ENCODE assay signal across 15 cellular contexts in the genomic region with DNA sequence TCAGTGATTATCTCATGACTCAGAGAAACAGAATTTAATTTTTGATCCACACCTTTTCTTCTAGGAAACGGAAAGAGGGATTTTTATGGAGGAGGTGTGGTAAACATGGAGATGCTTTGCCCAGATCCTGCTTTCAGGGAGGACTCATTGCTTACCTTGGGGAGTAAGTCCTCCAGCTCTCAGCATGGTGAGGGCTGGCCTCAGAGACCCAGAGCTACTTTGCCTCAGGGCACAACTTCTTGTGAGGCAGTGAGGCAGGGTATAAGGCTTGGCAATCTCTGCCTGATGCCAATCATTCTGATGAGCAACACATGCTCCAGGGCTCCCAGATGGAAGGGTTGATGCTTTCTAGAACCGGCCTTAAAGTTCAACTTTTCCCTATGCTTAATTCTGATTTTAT.
DNase-seq lines count a peak whose midpoint lies in the region; FAIRE-seq and TF ChIP-seq lines count a peak whose summit lies in the region.
"Had no signal": no experiment of that assay in that cellular context is flagged by ENCODE, and none has a peak within 500 bp of the region (broad histone marks: within the 10 kb centered on the region; RNA-seq: fewer than 3 reads in every experiment).

No MANE protein-coding gene starts in this region.

- H3K9ac ChIP-seq in mammary epithelial cell (ENCODE audit: insufficient read depth, low read length) (no peak overlapping the region), keratinocyte (ENCODE audit: control insufficient read depth, extremely low read depth, insufficient read depth, low read length) (no peak overlapping the region)
- H3K9ac ChIP-seq: BLaER1 treated with 17β-estradiol and CSF1 and Interleukin-3, amounts not matched to agents 10 nM and 100 nM had no signal

- H3K9me1 ChIP-seq in keratinocyte (ENCODE audit: control insufficient read depth, extremely low read depth, insufficient read depth, low read length): no peaks in the 10 kb centered on the region

- DNase-seq in ELF-1 (ENCODE audit: low read depth, low spot score) (peak; percentile 4), NCI-H69 (lab: John Stamatoyannopoulos, UW) (peak; percentile 54), mammary epithelial cell (peak; percentile 55), keratinocyte (ENCODE audit: low read depth, low spot score) (peak; percentile 59), dorsolateral prefrontal cortex (no peak), 8988T (no peak)
- DNase-seq in stimulated activated CD4-positive, alpha-beta T cell treated with anti-CD3 and anti-CD28 coated beads, Interleukin-4, amount 100 ng/mL, for 24 hours: no peak
- DNase-seq: ACHN; CD4-positive, CD25-positive, alpha-beta regulatory T cell; DMS 273 treated with DMSO at 0.1 percent for 48 hours; HCEC 1CT; HFFc6 had no signal

- peak overlapping the region; percentile 10 for H3K4me2 ChIP-seq in mammary epithelial cell (ENCODE audit: insufficient read depth, low read depth, low read length)
- H3K4me2 ChIP-seq in keratinocyte (ENCODE audit: control insufficient read depth, extremely low read depth, insufficient read depth, low read depth, low read length): peak overlapping the region; percentile 7
- H3K4me2 ChIP-seq: BLaER1 treated with 17β-estradiol and CSF1 and Interleukin-3, amounts not matched to agents 10 nM and 100 nM had no signal

- no TSS peak for BruUV-seq in mammary epithelial cell (replicated peaks; lab: Mats Ljungman, UMichigan)

- H3K27ac ChIP-seq in mammary epithelial cell (ENCODE audit: insufficient read depth, low read depth, low read length): peak overlapping the region; percentile 36
- H3K27ac ChIP-seq in keratinocyte (ENCODE audit: control insufficient read depth, insufficient read depth, low read length): peak overlapping the region; percentile 51
- no peak overlapping the region for H3K27ac ChIP-seq in dorsolateral prefrontal cortex
- H3K27ac ChIP-seq: BLaER1 treated with 17β-estradiol and CSF1 and Interleukin-3, amounts not matched to agents 10 nM and 100 nM had no signal

- H3K4me3 ChIP-seq in mammary epithelial cell (replicated peaks in 1 of 3; ENCODE audit: insufficient read depth in 1 of 3, low read depth in 2 of 3, low read length in 3 of 3) (no peak overlapping the region), keratinocyte (ENCODE audit: control insufficient read depth in 2 of 3, extremely low read depth in 1 of 3, insufficient read depth in 2 of 3, low read depth in 1 of 3, low read length in 3 of 3) (no peak overlapping the region), dorsolateral prefrontal cortex (no peak overlapping the region)
- H3K4me3 ChIP-seq: BLaER1 treated with 17β-estradiol and CSF1 and Interleukin-3, amounts not matched to agents 10 nM and 100 nM; GM12878 had no signal

- H3K9me3 ChIP-seq in mammary epithelial cell (replicated peaks; ENCODE audit: insufficient read depth, low read length) (no peaks in the 10 kb centered on the region), keratinocyte (ENCODE audit: control insufficient read depth, low read depth, low read length) (no peaks in the 10 kb centered on the region)

- peak; percentile 98 for FAIRE-seq in keratinocyte (lab: Jason Lieb, UNC)
- FAIRE-seq: GM12878, GM18507 had no signal

- in situ Hi-C loops in mammary epithelial cell (cut with MboI; ENCODE audit: low sequenced_read_pairs in 2 of 2): no loop called here

- CTCF ChIA-PET in mammary epithelial cell (lab: Charles Lee; ENCODE audit: low non-redundant PET): no interaction called here

- H4K20me1 ChIP-seq in mammary epithelial cell (ENCODE audit: insufficient read depth, low read length) (no peaks in the 10 kb centered on the region), keratinocyte (ENCODE audit: control insufficient read depth, extremely low read depth, insufficient read depth, low read length) (no peaks in the 10 kb centered on the region)
- H4K20me1 ChIP-seq: BLaER1 treated with 17β-estradiol and CSF1 and Interleukin-3, amounts not matched to agents 10 nM and 100 nM had no signal

- H3K4me1 ChIP-seq in mammary epithelial cell (ENCODE audit: insufficient read depth, low read length) (peaks cover 14% of the 10 kb centered on the region), keratinocyte (ENCODE audit: control insufficient read depth, extremely low read depth, insufficient read depth, low read length) (peaks cover 13% of the 10 kb centered on the region)

- TF ChIP-seq CTCF in mammary epithelial cell (conservative IDR thresholded peaks at IDR 0.05 in 1 of 2, IDR thresholded peaks at IDR 0.05 in 1 of 2; ENCODE audit: extremely low read depth in 1 of 2, insufficient read depth in 1 of 2, low read depth in 1 of 2, low read length in 2 of 2): no peak
- no peak for TF ChIP-seq CTCF in keratinocyte (optimal IDR thresholded peaks at IDR 0.05 in 1 of 3, IDR thresholded peaks at IDR 0.05 in 1 of 3, conservative IDR thresholded peaks at IDR 0.05 in 1 of 3; ENCODE audit: extremely low read depth in 1 of 3, insufficient read depth in 2 of 3, low read length in 3 of 3)
- no peak for TF ChIP-seq CTCF in dorsolateral prefrontal cortex (IDR thresholded peaks at IDR 0.05 in 54 of 56, conservative IDR thresholded peaks at IDR 0.05 in 2 of 56; ENCODE audit: low read depth in 1 of 56, partially characterized antibody in 56 of 56)

- WGBS in mammary epithelial cell (ENCODE audit: low coverage, missing lambda C conversion rate): 36% methylated on average over 1 of the region's 2 CpGs

- dilution Hi-C loops in mammary epithelial cell (cut with HindIII; ENCODE audit: low sequenced_read_pairs): no loop called here
- dilution Hi-C loops in keratinocyte (cut with MboI; ENCODE audit: extremely low pct_ligation_motif_present, low sequenced_read_pairs): no loop called here

- H2AFZ ChIP-seq in mammary epithelial cell (ENCODE audit: low read depth, low read length) (peak overlapping the region; percentile 71), keratinocyte (ENCODE audit: control insufficient read depth, low read length) (peak overlapping the region; percentile 78)

- intact Hi-C loops in mammary epithelial cell (cut with micrococcal nuclease): no loop called here
- intact Hi-C loops in dorsolateral prefrontal cortex (cut with DNase I): no loop called here

- H3K36me3 ChIP-seq in mammary epithelial cell (ENCODE audit: insufficient read depth, low read length) (no peaks in the 10 kb centered on the region), keratinocyte (ENCODE audit: control insufficient read depth in 2 of 2, extremely low read depth in 1 of 2, insufficient read depth in 2 of 2, low read length in 2 of 2) (no peaks in the 10 kb centered on the region)
- H3K36me3 ChIP-seq: BLaER1 treated with 17β-estradiol and CSF1 and Interleukin-3, amounts not matched to agents 10 nM and 100 nM had no signal

- H3K79me2 ChIP-seq in mammary epithelial cell (ENCODE audit: insufficient read depth, low read length): no peaks in the 10 kb centered on the region
- no peaks in the 10 kb centered on the region for H3K79me2 ChIP-seq in keratinocyte (ENCODE audit: control insufficient read depth, insufficient read depth, low read length)

- no peaks in the 10 kb centered on the region for H3K27me3 ChIP-seq in mammary epithelial cell (ENCODE audit: insufficient read depth, low read length)
- H3K27me3 ChIP-seq in keratinocyte (ENCODE audit: control insufficient read depth, extremely low read depth, insufficient read depth, low read length): no peaks in the 10 kb centered on the region
- no peaks in the 10 kb centered on the region for H3K27me3 ChIP-seq in dorsolateral prefrontal cortex
- H3K27me3 ChIP-seq: BLaER1 treated with 17β-estradiol and CSF1 and Interleukin-3, amounts not matched to agents 10 nM and 100 nM had no signal

Comparison
In these comparisons a context has a peak if more than half of its experiments do, and no peak if none do; other contexts are left out.
1. DNase-seq: peak in ELF-1 (single experiment), NCI-H69 (single experiment), mammary epithelial cell (single experiment) and keratinocyte (single experiment); none in dorsolateral prefrontal cortex (0 of 10), 8988T (single experiment) and stimulated activated CD4-positive, alpha-beta T cell treated with anti-CD3 and anti-CD28 coated beads, Interleukin-4, amount 100 ng/mL, for 24 hours (single experiment).
2. H3K27ac ChIP-seq: peak in mammary epithelial cell (single experiment) and keratinocyte (single experiment); none in dorsolateral prefrontal cortex (0 of 59).